In the genomic region with DNA sequence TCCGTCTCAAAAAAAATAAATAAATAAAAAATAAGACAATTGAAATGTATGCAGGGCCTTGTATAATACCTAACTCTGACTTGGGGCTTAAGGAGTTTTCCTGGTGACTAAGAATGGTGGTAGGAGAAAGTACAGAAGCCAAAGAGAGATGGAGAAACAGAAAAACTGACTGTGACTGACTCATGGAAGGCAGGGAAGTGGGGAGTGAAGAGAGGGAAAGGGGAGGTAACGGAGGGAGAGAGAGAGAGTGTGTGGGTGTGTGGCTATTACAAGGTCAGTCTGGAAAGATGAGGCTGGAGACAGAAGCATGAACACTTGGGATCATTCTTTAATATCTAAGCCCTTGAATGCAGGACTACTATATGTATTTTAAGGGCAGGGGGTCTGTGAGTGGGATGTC, we compare ENCODE assay signal across 16 cellular contexts.
"Had no signal": no experiment of that assay in that cellular context is flagged by ENCODE, and none has a peak within 500 bp of the region (broad histone marks: within the 10 kb centered on the region; RNA-seq: fewer than 3 reads in every experiment).

No MANE protein-coding gene starts in this region.

- H3K27me3 Mint-ChIP-seq: dendritic cell treated with granulocyte-macrophage colony-stimulating factor and Interleukin-4, amounts not matched to agents 40 ng/mL and 50 ng/mL, for 4 days had no signal

- DNase-seq: activated naive CD4-positive, alpha-beta T cell treated with anti-CD3 and anti-CD28 coated beads, Interleukin-2, amount 10 ng/mL, durations not matched to agents 7 days and 5 days; adrenal gland; body of pancreas; cerebellar nuclear complex; erythroblast; foreskin melanocyte; left ventricle myocardium superior; T-helper 17 cell had no signal

- H3K36me3 Mint-ChIP-seq: activated naive CD4-positive, alpha-beta T cell treated with anti-CD3 and anti-CD28 coated beads, Interleukin-2, amount 10 ng/mL, durations not matched to agents 7 days and 5 days; stimulated activated effector memory CD8-positive, alpha-beta T cell treated with anti-CD3 and anti-CD28 coated beads, Interleukin-12 subunit alpha, Interleukin-12 subunit beta, amount 100 ng/mL, for 72 hours had no signal

- H3K79me2 ChIP-seq: parathyroid adenoma had no signal

- H3K27ac Mint-ChIP-seq: activated naive CD4-positive, alpha-beta T cell treated with anti-CD3 and anti-CD28 coated beads, Interleukin-2, amount 10 ng/mL, durations not matched to agents 7 days and 5 days; activated T-helper 2 cell treated with anti-CD3 and anti-CD28 coated beads, Interferon-gamma antibody, Interleukin-2, Interleukin-4, amounts not matched to agents 10 μg/mL and 5 μg/mL and 100 μg/mL, durations not matched to agents 14 hours and 24 hours and 36 hours; dendritic cell treated with granulocyte-macrophage colony-stimulating factor and Interleukin-4, amounts not matched to agents 40 ng/mL and 50 ng/mL, for 4 days; stimulated activated effector memory CD8-positive, alpha-beta T cell treated with anti-CD3 and anti-CD28 coated beads, Interleukin-12 subunit alpha, Interleukin-12 subunit beta, amount 100 ng/mL, for 72 hours; T-helper 17 cell had no signal

- H3K36me3 ChIP-seq: adrenal gland, heart left ventricle, tibial nerve, vagina had no signal

- H2AFZ ChIP-seq: parathyroid adenoma had no signal

- H3K9ac ChIP-seq: parathyroid adenoma had no signal

- H3K4me1 ChIP-seq: body of pancreas, heart left ventricle, parathyroid adenoma, vagina had no signal

- H3K4me3 ChIP-seq: adrenal gland, body of pancreas, heart left ventricle, tibial nerve, vagina had no signal

- H3K27me3 ChIP-seq: adrenal gland, body of pancreas, heart left ventricle, tibial nerve, vagina had no signal

- H3K9me3 ChIP-seq: adrenal gland, body of pancreas, heart left ventricle, tibial nerve, vagina had no signal

- ATAC-seq: body of pancreas; stimulated activated effector memory CD8-positive, alpha-beta T cell treated with anti-CD3 and anti-CD28 coated beads, Interleukin-12 subunit alpha, Interleukin-12 subunit beta, amount 100 ng/mL, for 72 hours; T-helper 17 cell had no signal

- H3K9me3 Mint-ChIP-seq: activated naive CD4-positive, alpha-beta T cell treated with anti-CD3 and anti-CD28 coated beads, Interleukin-2, amount 10 ng/mL, durations not matched to agents 7 days and 5 days; activated T-helper 2 cell treated with anti-CD3 and anti-CD28 coated beads, Interferon-gamma antibody, Interleukin-2, Interleukin-4, amounts not matched to agents 10 μg/mL and 5 μg/mL and 100 μg/mL, durations not matched to agents 14 hours and 24 hours and 36 hours; dendritic cell treated with granulocyte-macrophage colony-stimulating factor and Interleukin-4, amounts not matched to agents 40 ng/mL and 50 ng/mL, for 4 days; neural crest cell; stimulated activated effector memory CD8-positive, alpha-beta T cell treated with anti-CD3 and anti-CD28 coated beads, Interleukin-12 subunit alpha, Interleukin-12 subunit beta, amount 100 ng/mL, for 72 hours had no signal

- H3K4me3 Mint-ChIP-seq: activated naive CD4-positive, alpha-beta T cell treated with anti-CD3 and anti-CD28 coated beads, Interleukin-2, amount 10 ng/mL, durations not matched to agents 7 days and 5 days; dendritic cell treated with granulocyte-macrophage colony-stimulating factor and Interleukin-4, amounts not matched to agents 40 ng/mL and 50 ng/mL, for 4 days; neural crest cell; stimulated activated effector memory CD8-positive, alpha-beta T cell treated with anti-CD3 and anti-CD28 coated beads, Interleukin-12 subunit alpha, Interleukin-12 subunit beta, amount 100 ng/mL, for 72 hours; T-helper 17 cell had no signal

- H3K27ac ChIP-seq: adrenal gland, body of pancreas, parathyroid adenoma, tibial nerve, vagina had no signal

- H3K4me1 Mint-ChIP-seq: activated naive CD4-positive, alpha-beta T cell treated with anti-CD3 and anti-CD28 coated beads, Interleukin-2, amount 10 ng/mL, durations not matched to agents 7 days and 5 days; stimulated activated effector memory CD8-positive, alpha-beta T cell treated with anti-CD3 and anti-CD28 coated beads, Interleukin-12 subunit alpha, Interleukin-12 subunit beta, amount 100 ng/mL, for 72 hours; T-helper 17 cell had no signal
